7 cellular contexts compared by ENCODE assay signal in genomic region chr11:30196400-30197206, GRCh38. TPM values are rescaled to one million over a fixed set of nuclear protein-coding genes. Genes with fewer than 3 reads are reported as not detected.
DNase-seq lines count a peak whose midpoint lies in the region; ATAC-seq and TF ChIP-seq lines count a peak whose summit lies in the region.

No MANE protein-coding gene starts in this region.

- H3K9me2 ChIP-seq in SK-N-SH: no peaks in the 10 kb centered on the region

- H3K4me3 ChIP-seq in HL-60 (replicated peaks; ENCODE audit: insufficient read depth, low read length): no peak overlapping the region
- no peak overlapping the region; a peak in 1 of 4 replicates for H3K4me3 ChIP-seq in SK-N-SH (ENCODE audit: low read depth in 2 of 2, low read length in 1 of 2)
- H3K4me3 ChIP-seq in body of pancreas: no peak overlapping the region

- ATAC-seq in GM21515 (IDR thresholded peaks at IDR 0.05; ENCODE audit: unreplicated experiment) (peak; percentile 91), body of pancreas (peak; percentile 78)

- 1% methylated on average over 6 of the region's 6 CpGs for WGBS in SK-N-SH (ENCODE audit: low lambda C conversion rate)
- 4 to 11% methylated on average over 6 of the region's 6 CpGs for WGBS in body of pancreas, 2 donors

- H3K4me2 ChIP-seq in SK-N-SH: no peak overlapping the region

- intact Hi-C loops in body of pancreas (cut with DNase I): loop anchor here (10.0 kb wide), 1 partner anchor 62 kb away; no protein-coding TSS in a partner anchor

- TF ChIP-seq POLR2A in body of pancreas (IDR thresholded peaks at IDR 0.05): no peak

- POLR2A ChIA-PET in GM10248 (lab: Yijun Ruan, JAX) (no interaction called here), SK-N-SH (lab: Yijun Ruan, JAX) (no interaction called here)

- H4K20me1 ChIP-seq in SK-N-SH (ENCODE audit: insufficient read depth): no peaks in the 10 kb centered on the region

- no peaks in the 10 kb centered on the region for H3F3A ChIP-seq in SK-N-SH (replicated peaks; ENCODE audit: insufficient read depth)

- no peaks in the 10 kb centered on the region for H3K9me3 ChIP-seq in SK-N-SH
- no peaks in the 10 kb centered on the region for H3K9me3 ChIP-seq in body of pancreas

- H3K27me3 ChIP-seq in HL-60 (ENCODE audit: insufficient read depth, poor library complexity, severe bottlenecking): peaks cover 2% of the 10 kb centered on the region
- H3K27me3 ChIP-seq in SK-N-SH (ENCODE audit: insufficient read depth): no peaks in the 10 kb centered on the region
- H3K27me3 ChIP-seq in body of pancreas: no peaks in the 10 kb centered on the region

- no peaks in the 10 kb centered on the region for H3K79me2 ChIP-seq in SK-N-SH (ENCODE audit: insufficient read depth)

- TF ChIP-seq EP300 in SK-N-SH (IDR thresholded peaks at IDR 0.05; ENCODE audit: borderline replicate concordance in 1 of 2, low read depth in 1 of 2, low read length in 1 of 2): no peak

- CTCF ChIA-PET in GM10248 (lab: Yijun Ruan, JAX) (interaction anchor here (0.6 to 3.0 kb wide), 29 partner anchors 9 to 330 kb away, joined by 3 to 39 read pairs (median 4); partner anchors contain the start of gene ARL14EP), SK-N-SH (lab: Yijun Ruan, JAX) (interaction anchor here (0.6 to 2.1 kb wide), 31 partner anchors 10 to 1113 kb away, joined by 3 to 10 read pairs (median 4); partner anchors contain the start of genes ARL14EP and FSHB)

- H3K9ac ChIP-seq in SK-N-SH: no peak overlapping the region

- no peaks in the 10 kb centered on the region for H3K4me1 ChIP-seq in SK-N-SH (ENCODE audit: control insufficient read depth in 1 of 2, insufficient read depth in 2 of 2, low read depth in 1 of 2, low read length in 1 of 2)
- H3K4me1 ChIP-seq in body of pancreas: no peaks in the 10 kb centered on the region

- H3K36me3 ChIP-seq in SK-N-SH (replicated peaks in 1 of 2; ENCODE audit: control insufficient read depth in 1 of 2, insufficient read depth in 2 of 2, low read length in 1 of 2) (no peaks in the 10 kb centered on the region), body of pancreas (replicated peaks in 1 of 2; ENCODE audit: insufficient read depth in 1 of 2, low read depth in 2 of 2) (no peaks in the 10 kb centered on the region)

- no peak overlapping the region for H2AFZ ChIP-seq in SK-N-SH (ENCODE audit: low read depth)

- DNase-seq in GM10248 (ENCODE audit: extremely low spot score) (peak; percentile 27), HL-60 (ENCODE audit: low read depth in 1 of 2, low spot score in 1 of 2) (peak; percentile 5 to 31), SK-N-SH (peak; percentile 37), body of pancreas (peak; percentile 69 to 78 (median 72)), islet precursor cell (peak; percentile 82)
- peak; percentile 19 for DNase-seq in stimulated activated CD4-positive, alpha-beta T cell treated with anti-CD3 and anti-CD28 coated beads, Interleukin-1b, Interleukin-23, amount 100 ng/mL, for 48 hours

- H3K27ac ChIP-seq in HL-60 (replicated peaks) (no peak overlapping the region), SK-N-SH (ENCODE audit: low read depth in 2 of 2, low read length in 1 of 2) (no peak overlapping the region), body of pancreas (no peak overlapping the region)

- TF ChIP-seq CTCF in GM10248 (IDR thresholded peaks at IDR 0.05; ENCODE audit: control extremely low read depth, extremely low read depth, low read depth, missing control alignments) (peak; percentile 80), HL-60 (IDR thresholded peaks at IDR 0.05; ENCODE audit: insufficient read depth, low read length) (peak; percentile 75), SK-N-SH (IDR thresholded peaks at IDR 0.05) (peak; percentile 85), body of pancreas (IDR thresholded peaks at IDR 0.05) (peak; percentile 58 to 77 (median 71))

- peak; percentile 61 for TF ChIP-seq RAD21 in SK-N-SH (IDR thresholded peaks at IDR 0.05; ENCODE audit: low read length)

TF ChIP-seq in SK-N-SH, 30 proteins besides CTCF, POLR2A, EP300 and RAD21:
- TF ChIP-seq SMC3 (IDR thresholded peaks at IDR 0.05; ENCODE audit: low read depth, low read length) (peak; percentile 58), GABPA (IDR thresholded peaks at IDR 0.05; ENCODE audit: low read depth) (no peak), TEAD4 (IDR thresholded peaks at IDR 0.05; ENCODE audit: borderline replicate concordance, insufficient read depth) (no peak), ZBTB33 (IDR thresholded peaks at IDR 0.05; ENCODE audit: borderline replicate concordance, low read depth) (no peak)

RNA-seq across cellular contexts. Expression of gene FSHB, which starts 34.2 kb away (rescaled TPM):
- not detected in 2 replicates for polyA plus RNA-seq in SK-N-SH (2012; rRNA removed)
- not detected in 2 replicates for polyA plus RNA-seq in SK-N-SH (2012; cell fraction: cytosol; rRNA removed)
- polyA plus RNA-seq in SK-N-SH (2012; cell fraction: nucleus; rRNA removed): not detected in 2 replicates
- not detected for total RNA-seq in body of pancreas

Comparison
In these comparisons a context has a peak if more than half of its experiments do, and no peak if none do; other contexts are left out.
1. DNase-seq: peak in every context shown above with its lines; median percentile 82 in islet precursor cell; 72 in body of pancreas; 37 in SK-N-SH; 27 in GM10248; 19 in stimulated activated CD4-positive, alpha-beta T cell treated with anti-CD3 and anti-CD28 coated beads, Interleukin-1b, Interleukin-23, amount 100 ng/mL, for 48 hours; 18 in HL-60.